1 cellular context compared by ENCODE assay signal in the genomic region with DNA sequence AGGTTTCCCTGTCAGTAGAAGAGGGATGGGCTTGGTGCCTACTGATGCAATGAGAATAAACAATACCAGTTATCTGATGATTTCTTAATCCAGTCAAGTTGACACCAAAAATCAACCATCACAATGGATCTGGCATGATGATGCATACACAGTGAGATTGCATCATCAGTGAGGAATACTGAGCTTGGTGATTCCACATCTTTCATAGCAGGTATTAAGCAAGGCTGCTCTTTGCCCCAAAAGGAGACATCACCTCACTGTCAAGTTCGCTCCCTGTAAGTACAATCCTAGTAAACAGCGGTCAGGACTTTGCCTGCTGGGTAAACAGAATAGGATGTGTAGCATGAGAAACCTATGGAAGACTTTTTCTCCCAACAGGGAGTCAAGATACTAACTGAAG.
TF ChIP-seq lines count a peak whose summit lies in the region.

No MANE protein-coding gene starts in this region.

TF ChIP-seq in SK-N-SH treated with all-trans-retinoic acid at 6 μM for 48 hours, 23 proteins besides CTCF, POLR2A, EP300 and RAD21 (continued from another document):
- TF ChIP-seq, protein P1, sequence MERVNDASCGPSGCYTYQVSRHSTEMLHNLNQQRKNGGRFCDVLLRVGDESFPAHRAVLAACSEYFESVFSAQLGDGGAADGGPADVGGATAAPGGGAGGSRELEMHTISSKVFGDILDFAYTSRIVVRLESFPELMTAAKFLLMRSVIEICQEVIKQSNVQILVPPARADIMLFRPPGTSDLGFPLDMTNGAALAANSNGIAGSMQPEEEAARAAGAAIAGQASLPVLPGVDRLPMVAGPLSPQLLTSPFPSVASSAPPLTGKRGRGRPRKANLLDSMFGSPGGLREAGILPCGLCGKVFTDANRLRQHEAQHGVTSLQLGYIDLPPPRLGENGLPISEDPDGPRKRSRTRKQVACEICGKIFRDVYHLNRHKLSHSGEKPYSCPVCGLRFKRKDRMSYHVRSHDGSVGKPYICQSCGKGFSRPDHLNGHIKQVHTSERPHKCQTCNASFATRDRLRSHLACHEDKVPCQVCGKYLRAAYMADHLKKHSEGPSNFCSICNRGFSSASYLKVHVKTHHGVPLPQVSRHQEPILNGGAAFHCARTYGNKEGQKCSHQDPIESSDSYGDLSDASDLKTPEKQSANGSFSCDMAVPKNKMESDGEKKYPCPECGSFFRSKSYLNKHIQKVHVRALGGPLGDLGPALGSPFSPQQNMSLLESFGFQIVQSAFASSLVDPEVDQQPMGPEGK (CRISPR knock-in tag; IDR thresholded peaks at IDR 0.05; ENCODE audit: borderline replicate concordance): no peak
- no peak for TF ChIP-seq SNAI2 (CRISPR knock-in tag; IDR thresholded peaks at IDR 0.05)
